24 cellular contexts compared by ENCODE assay signal in genomic region chr13:109235901-109236300, GRCh38.
"Had no signal": no experiment of that assay in that cellular context is flagged by ENCODE, and none has a peak within 500 bp of the region (broad histone marks: within the 10 kb centered on the region; RNA-seq: fewer than 3 reads in every experiment).

No MANE protein-coding gene starts in this region.

- H3K9me3 Mint-ChIP-seq: activated naive CD4-positive, alpha-beta T cell treated with anti-CD3 and anti-CD28 coated beads, Interleukin-2, amount 50 U/mL, for 72 hours; brain; central memory CD8-positive, alpha-beta T cell; T-helper 2 cell treated with Interferon-gamma antibody and Interleukin-4, amounts not matched to agents 5 μg/mL and 100 μg/mL, for 36 hours had no signal

- H3K36me3 Mint-ChIP-seq: activated naive CD4-positive, alpha-beta T cell treated with anti-CD3 and anti-CD28 coated beads, Interleukin-2, amount 50 U/mL, for 72 hours; brain; T-cell had no signal

- H3K4me1 Mint-ChIP-seq: brain; central memory CD8-positive, alpha-beta T cell; nephron; T-cell had no signal

- H3K27me3 ChIP-seq: colonic mucosa, neutrophil, pancreas, right atrium auricular region had no signal

- H3K36me3 ChIP-seq: colonic mucosa, left ventricle myocardium inferior, pancreas, right atrium auricular region, spleen had no signal

- H3K4me3 Mint-ChIP-seq: brain; central memory CD8-positive, alpha-beta T cell; effector memory CD8-positive, alpha-beta T cell; nephron; T-cell; T-helper 2 cell treated with Interferon-gamma antibody and Interleukin-4, amounts not matched to agents 5 μg/mL and 100 μg/mL, for 36 hours had no signal

- H3K27ac Mint-ChIP-seq: activated naive CD4-positive, alpha-beta T cell treated with anti-CD3 and anti-CD28 coated beads, Interleukin-2, amount 50 U/mL, for 72 hours; brain; effector memory CD8-positive, alpha-beta T cell; nephron; T-cell; T-helper 2 cell treated with Interferon-gamma antibody and Interleukin-4, amounts not matched to agents 5 μg/mL and 100 μg/mL, for 36 hours had no signal

- ATAC-seq: activated CD4-positive, CD25-positive, alpha-beta regulatory T cell treated with anti-CD3 and anti-CD28 coated beads, Interleukin-2, amount 50 U/mL, for 24 hours; activated naive CD4-positive, alpha-beta T cell treated with anti-CD3 and anti-CD28 coated beads, Interleukin-2, amount 50 U/mL, for 72 hours; effector memory CD8-positive, alpha-beta T cell; stimulated activated naive CD8-positive, alpha-beta T cell treated with anti-CD3 and anti-CD28 coated beads, Interleukin-15, Interleukin-2, amounts not matched to agents 100 U/mL and 50 U/mL, for 24 hours; T-cell had no signal

- H3K4me3 ChIP-seq: colonic mucosa, dorsolateral prefrontal cortex, left ventricle myocardium inferior, pancreas, psoas muscle, right atrium auricular region, spleen had no signal

- H3K27ac ChIP-seq: colonic mucosa, dorsolateral prefrontal cortex, left ventricle myocardium inferior, neutrophil, pancreas, psoas muscle, spleen, VCaP had no signal

- H3K9me3 ChIP-seq: colonic mucosa, left ventricle myocardium inferior, neutrophil, pancreas, psoas muscle, right atrium auricular region, spleen had no signal

- H3K4me1 ChIP-seq: colonic mucosa, left ventricle myocardium inferior, pancreas, psoas muscle, right atrium auricular region, spleen had no signal

- DNase-seq: activated T-cell treated with anti-CD3 and anti-CD28 coated beads, Interleukin-2, amount 50 U/mL, for 1 hour; aorta; colonic mucosa; dorsolateral prefrontal cortex; effector memory CD8-positive, alpha-beta T cell; foreskin fibroblast; kidney glomerular epithelial cell; left ventricle myocardium inferior; midbrain; pancreas; psoas muscle; spleen; stimulated activated CD4-positive, alpha-beta T cell treated with anti-CD3 and anti-CD28 coated beads, Interleukin-4, amount 100 ng/mL, for 24 hours; stimulated activated naive CD8-positive, alpha-beta T cell treated with anti-CD3 and anti-CD28 coated beads, Interleukin-15, Interleukin-2, amounts not matched to agents 100 U/mL and 50 U/mL, for 24 hours; T-cell had no signal

- H3K27me3 Mint-ChIP-seq: central memory CD8-positive, alpha-beta T cell; effector memory CD8-positive, alpha-beta T cell had no signal
